In genomic region chr1:236457775-236458174, GRCh38 we compare ENCODE assay signal across 14 cellular contexts.
A peak's percentile ranks its signal among the peaks of the same experiment; 100 is the strongest.
DNase-seq lines count a peak whose midpoint lies in the region; ATAC-seq, FAIRE-seq and TF ChIP-seq lines count a peak whose summit lies in the region.
"Had no signal": no experiment of that assay in that cellular context is flagged by ENCODE, and none has a peak within 500 bp of the region (broad histone marks: within the 10 kb centered on the region; RNA-seq: fewer than 3 reads in every experiment).

No MANE protein-coding gene starts in this region.

- intact Hi-C loops in mucosa of descending colon (cut with DNase I, micrococcal nuclease): no loop called here

- 56 to 85% (median 67%) methylated on average over 2 of the region's 2 CpGs for WGBS in small intestine, 3 donors

- FAIRE-seq in small intestine (lab: Jason Lieb, UNC): no peak

- H3K4me3 ChIP-seq in mucosa of descending colon: no peak overlapping the region
- H3K4me3 ChIP-seq in small intestine (ENCODE audit: low read depth in 1 of 2, low read length in 2 of 2): no peak overlapping the region

- H3K9me3 ChIP-seq in mucosa of descending colon (no peaks in the 10 kb centered on the region), small intestine (ENCODE audit: control insufficient read depth, low read depth) (no peaks in the 10 kb centered on the region)

- TF ChIP-seq CTCF in mucosa of descending colon (IDR thresholded peaks at IDR 0.05): no peak

- H3K27ac ChIP-seq in small intestine (ENCODE audit: low read depth in 1 of 2, low read length in 1 of 2): no peak overlapping the region
- H3K27ac ChIP-seq: 22Rv1, KMS-11 had no signal

- peak; percentile 92 for ATAC-seq in GM18868 (IDR thresholded peaks at IDR 0.05; ENCODE audit: unreplicated experiment)
- ATAC-seq in HG02678 (IDR thresholded peaks at IDR 0.05; ENCODE audit: unreplicated experiment): peak; percentile 72
- ATAC-seq in HG03520 (IDR thresholded peaks at IDR 0.05; ENCODE audit: unreplicated experiment): peak; percentile 64
- ATAC-seq in mucosa of descending colon: no peak

- H3K36me3 ChIP-seq in mucosa of descending colon (ENCODE audit: low read depth): no peaks in the 10 kb centered on the region
- no peaks in the 10 kb centered on the region for H3K36me3 ChIP-seq in small intestine (ENCODE audit: control insufficient read depth in 2 of 2, insufficient read depth in 2 of 2, low read length in 2 of 2)

- H3K4me1 ChIP-seq in mucosa of descending colon (ENCODE audit: low read depth) (no peaks in the 10 kb centered on the region), small intestine (ENCODE audit: control insufficient read depth in 2 of 2, insufficient read depth in 1 of 2, low read depth in 1 of 2, low read length in 1 of 2) (no peaks in the 10 kb centered on the region)

- H3K27me3 ChIP-seq in small intestine (ENCODE audit: control insufficient read depth in 2 of 2, insufficient read depth in 2 of 2, low read length in 2 of 2): peaks cover 0 to 3% of the 10 kb centered on the region in 2 donors

- DNase-seq in NCI-H2107 treated with DMSO at 0.1 percent for 48 hours (lab: John Stamatoyannopoulos, UW; ENCODE audit: unreplicated experiment): peak; percentile 39
- DNase-seq in NCI-H2107 (lab: John Stamatoyannopoulos, UW): no peak
- no peak for DNase-seq in mucosa of descending colon
- no peak for DNase-seq in NCI-H2196 treated with DMSO at 0.1 percent for 48 hours (lab: John Stamatoyannopoulos, UW; ENCODE audit: unreplicated experiment)
- DNase-seq in small intestine: no peak
- DNase-seq: COR-L47, mesenchymal stem cell, NCI-H1436 treated with DMSO at 0.1 percent for 48 hours, trophoblast cell had no signal
